In genomic region chr4:188428935-188429334, GRCh38 we compare ENCODE assay signal across 18 cellular contexts.
A peak's percentile ranks its signal among the peaks of the same experiment; 100 is the strongest.
DNase-seq lines count a peak whose midpoint lies in the region; ATAC-seq, FAIRE-seq and TF ChIP-seq lines count a peak whose summit lies in the region.
"Had no signal": no experiment of that assay in that cellular context is flagged by ENCODE, and none has a peak within 500 bp of the region (broad histone marks: within the 10 kb centered on the region; RNA-seq: fewer than 3 reads in every experiment).

No MANE protein-coding gene starts in this region.

- POLR2A ChIA-PET in A549 (lab: Yijun Ruan, JAX), result no interaction called here
- POLR2A ChIA-PET in RWPE1 (lab: Yijun Ruan, JAX; ENCODE audit: low non-redundant PET), result no interaction called here

- H3K9me3 Mint-ChIP-seq in immature natural killer cell, result peaks cover 0 to 48% (median 22%) of the 10 kb centered on the region in 6 donors

- H3K27me3 Mint-ChIP-seq in immature natural killer cell (ENCODE audit: low read depth in 3 of 3), result no peaks in the 10 kb centered on the region
- H3K27me3 Mint-ChIP-seq: type B pancreatic cell had no signal

- TF ChIP-seq CTCF in A549 (IDR thresholded peaks at IDR 0.05), result no peak
- no peak for TF ChIP-seq CTCF in RWPE1 (conservative IDR thresholded peaks at IDR 0.05; ENCODE audit: low read depth)
- no peak for TF ChIP-seq CTCF in fibroblast of pulmonary artery (IDR thresholded peaks at IDR 0.05; ENCODE audit: low read length, missing control alignments)
- no peak for TF ChIP-seq CTCF in tibial nerve (IDR thresholded peaks at IDR 0.05)

- H3K36me3 Mint-ChIP-seq in immature natural killer cell, result peaks cover 0 to 3% (median 0%) of the 10 kb centered on the region in 3 donors
- H3K36me3 Mint-ChIP-seq: mesothelial cell of epicardium had no signal

- peak overlapping the region; percentile 61 for H3K4me2 ChIP-seq in A549
- H3K4me2 ChIP-seq: PC-9 had no signal

- FAIRE-seq in A549 (lab: Jason Lieb, UNC), result peak; percentile 13

- H3K27me3 ChIP-seq in HUES48 (ENCODE audit: control insufficient read depth, insufficient read depth, low read length) (no peaks in the 10 kb centered on the region), tibial nerve (no peaks in the 10 kb centered on the region)

- H3K4me1 ChIP-seq in A549 (peaks cover 29% of the 10 kb centered on the region), HUES48 (ENCODE audit: control insufficient read depth, insufficient read depth, low read length) (peaks cover 29% of the 10 kb centered on the region), tibial nerve (peaks cover 0 to 7% (median 0%) of the 10 kb centered on the region in 4 donors)

- H3K9me3 ChIP-seq in A549, result peaks cover 14% of the 10 kb centered on the region; the same call in 2 of the 3 replicates
- no peaks in the 10 kb centered on the region for H3K9me3 ChIP-seq in HUES48 (ENCODE audit: control insufficient read depth, insufficient read depth, low read length)
- H3K9me3 ChIP-seq in tibial nerve, result no peaks in the 10 kb centered on the region

- H3K4me3 ChIP-seq in A549 (no peak overlapping the region), HUES48 (ENCODE audit: low read depth, low read length) (no peak overlapping the region), fibroblast of pulmonary artery (replicated peaks; ENCODE audit: low read depth, low read length) (no peak overlapping the region), tibial nerve (no peak overlapping the region)
- H3K4me3 ChIP-seq: PC-9 had no signal

- ATAC-seq in A549, result peak in 1 of 2 experiments; percentile 81; a peak in 3 of 6 replicates

- no peak overlapping the region for H3K4me3 Mint-ChIP-seq in immature natural killer cell
- H3K4me3 Mint-ChIP-seq: mesothelial cell of epicardium, type B pancreatic cell had no signal

- H3K4me1 Mint-ChIP-seq in immature natural killer cell, result no peaks in the 10 kb centered on the region

- TF ChIP-seq EP300 in A549 (IDR thresholded peaks at IDR 0.05) (peak; percentile 45 to 58; a peak in 3 of 5 replicates), tibial nerve (IDR thresholded peaks at IDR 0.05) (peak in 1 of 2 donors; percentile 36)

- TF ChIP-seq RAD21 in A549 (conservative IDR thresholded peaks at IDR 0.05 in 1 of 2, IDR thresholded peaks at IDR 0.05 in 1 of 2), result no peak

- TF ChIP-seq POLR2A in A549 (IDR thresholded peaks at IDR 0.05; ENCODE audit: low read length) (no peak), tibial nerve (IDR thresholded peaks at IDR 0.05) (no peak)

- WGBS in A549 (ENCODE audit: missing lambda C conversion rate), result 3% methylated on average over 6 of the region's 6 CpGs
- 9% methylated on average over 6 of the region's 6 CpGs for WGBS in tibial nerve, 2 donors

- H3K27ac ChIP-seq in A549 (peak overlapping the region; percentile 59 to 76), HUES48 (ENCODE audit: low read depth, low read length) (peak overlapping the region; percentile 58), RWPE1 (no peak overlapping the region), tibial nerve (no peak overlapping the region)
- H3K27ac ChIP-seq: epithelial cell of prostate, PC-9 had no signal

- DNase-seq in A549 (ENCODE audit: low read depth in 1 of 2, low spot score in 1 of 2) (peak; percentile 36 to 77), RWPE1 (ENCODE audit: low spot score) (peak; percentile 12), fibroblast of pulmonary artery (ENCODE audit: low read depth) (peak; percentile 16), 8988T (no peak), tibial nerve (ENCODE audit: low spot score in 2 of 2) (no peak), immature natural killer cell (no peak)
- DNase-seq in activated naive CD4-positive, alpha-beta T cell (lab: John Stamatoyannopoulos, UW), result no peak
- DNase-seq: activated CD8-positive, alpha-beta memory T cell treated with anti-CD3 and anti-CD28 coated beads for 24 hours; activated gamma-delta T cell treated with Interleukin-2 at 50 U/mL for 16 hours; KG1; NCI-H2171; PC-9; stimulated activated CD8-positive, alpha-beta memory T cell treated with anti-CD3 and anti-CD28 coated beads, Interleukin-4, amount 100 ng/mL, for 48 hours; T1000 had no signal

- H3K9ac ChIP-seq in HUES48 (ENCODE audit: low read depth, low read length), result no peak overlapping the region; the same call in 1 of the 2 replicates

- no peaks in the 10 kb centered on the region for H3K36me3 ChIP-seq in HUES48 (ENCODE audit: control insufficient read depth, insufficient read depth, low read length)
- H3K36me3 ChIP-seq in tibial nerve, result no peaks in the 10 kb centered on the region

- no peak overlapping the region for H3K27ac Mint-ChIP-seq in immature natural killer cell
- H3K27ac Mint-ChIP-seq: mesothelial cell of epicardium, type B pancreatic cell had no signal

- CTCF ChIA-PET in A549 (lab: Yijun Ruan, JAX), result interaction anchor here (1.3 kb wide), 1 partner anchor 11 kb away, joined by 3 read pairs; no protein-coding TSS in a partner anchor
- CTCF ChIA-PET in RWPE1 (lab: Yijun Ruan, JAX), result no interaction called here

TF ChIP-seq in A549, 52 proteins besides CTCF, POLR2A, EP300 and RAD21:
- TF ChIP-seq PHF8 (IDR thresholded peaks at IDR 0.05; ENCODE audit: borderline replicate concordance, low read depth), result no peak
- TF ChIP-seq, protein P1, sequence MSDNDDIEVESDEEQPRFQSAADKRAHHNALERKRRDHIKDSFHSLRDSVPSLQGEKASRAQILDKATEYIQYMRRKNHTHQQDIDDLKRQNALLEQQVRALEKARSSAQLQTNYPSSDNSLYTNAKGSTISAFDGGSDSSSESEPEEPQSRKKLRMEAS (IDR thresholded peaks at IDR 0.05), result peak; percentile 82
- TF ChIP-seq, protein P2, sequence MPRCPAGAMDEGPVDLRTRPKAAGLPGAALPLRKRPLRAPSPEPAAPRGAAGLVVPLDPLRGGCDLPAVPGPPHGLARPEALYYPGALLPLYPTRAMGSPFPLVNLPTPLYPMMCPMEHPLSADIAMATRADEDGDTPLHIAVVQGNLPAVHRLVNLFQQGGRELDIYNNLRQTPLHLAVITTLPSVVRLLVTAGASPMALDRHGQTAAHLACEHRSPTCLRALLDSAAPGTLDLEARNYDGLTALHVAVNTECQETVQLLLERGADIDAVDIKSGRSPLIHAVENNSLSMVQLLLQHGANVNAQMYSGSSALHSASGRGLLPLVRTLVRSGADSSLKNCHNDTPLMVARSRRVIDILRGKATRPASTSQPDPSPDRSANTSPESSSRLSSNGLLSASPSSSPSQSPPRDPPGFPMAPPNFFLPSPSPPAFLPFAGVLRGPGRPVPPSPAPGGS (IDR thresholded peaks at IDR 0.05), result no peak
- TF ChIP-seq JUN (IDR thresholded peaks at IDR 0.05), result 0 out of 5 replicates have a peak, but pooled peaks of 1 of the 2 experiments have one; percentile 38
- no peak for TF ChIP-seq TP53 (CRISPR knock-in tag; IDR thresholded peaks at IDR 0.05)
- TF ChIP-seq CBX8 (IDR thresholded peaks at IDR 0.05), result no peak
- TF ChIP-seq ZC3H11A (IDR thresholded peaks at IDR 0.05), result no peak
- no peak for TF ChIP-seq SMC3 (IDR thresholded peaks at IDR 0.05)
- TF ChIP-seq FOXS1 (CRISPR knock-in tag; IDR thresholded peaks at IDR 0.05), result peak; percentile 55; the same call in 1 of the 2 replicates
- TF ChIP-seq GATA3 (IDR thresholded peaks at IDR 0.05; ENCODE audit: borderline replicate concordance), result peak; percentile 52; the same call in 1 of the 2 replicates
- TF ChIP-seq PBX3 (IDR thresholded peaks at IDR 0.05), result peak; percentile 74; the same call in 1 of the 2 replicates
- TF ChIP-seq ZNF302 (CRISPR knock-in tag; IDR thresholded peaks at IDR 0.05), result no peak
- TF ChIP-seq NR3C1 (IDR thresholded peaks at IDR 0.05), result no peak
- TF ChIP-seq CHD2 (IDR thresholded peaks at IDR 0.05; ENCODE audit: low read length, partially characterized antibody), result no peak
- TF ChIP-seq FOSL2 (IDR thresholded peaks at IDR 0.05), result no peak
- TF ChIP-seq FOSL2 (CRISPR knock-in tag; IDR thresholded peaks at IDR 0.05), result peak; percentile 26; the same call in 1 of the 2 replicates
- TF ChIP-seq HOXA7 (CRISPR knock-in tag; IDR thresholded peaks at IDR 0.05), result no peak
- TF ChIP-seq POLR2AphosphoS2 (conservative IDR thresholded peaks at IDR 0.05; ENCODE audit: low read length), result no peak
- no peak for TF ChIP-seq EHF (CRISPR knock-in tag; IDR thresholded peaks at IDR 0.05)
- 0 out of 4 replicates have a peak, but pooled peaks of 1 of the 2 experiments have one; percentile 7 for TF ChIP-seq CEBPB (IDR thresholded peaks at IDR 0.05)
- TF ChIP-seq HES2 (IDR thresholded peaks at IDR 0.05), result no peak
- no peak for TF ChIP-seq TFCP2L1 (CRISPR knock-in tag; IDR thresholded peaks at IDR 0.05)
- no peak for TF ChIP-seq ZSCAN20 (CRISPR knock-in tag; IDR thresholded peaks at IDR 0.05)
- TF ChIP-seq, protein P3, sequence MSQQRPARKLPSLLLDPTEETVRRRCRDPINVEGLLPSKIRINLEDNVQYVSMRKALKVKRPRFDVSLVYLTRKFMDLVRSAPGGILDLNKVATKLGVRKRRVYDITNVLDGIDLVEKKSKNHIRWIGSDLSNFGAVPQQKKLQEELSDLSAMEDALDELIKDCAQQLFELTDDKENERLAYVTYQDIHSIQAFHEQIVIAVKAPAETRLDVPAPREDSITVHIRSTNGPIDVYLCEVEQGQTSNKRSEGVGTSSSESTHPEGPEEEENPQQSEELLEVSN (IDR thresholded peaks at IDR 0.05; ENCODE audit: borderline replicate concordance, low read depth), result peak; percentile 63; the same call in 1 of the 2 replicates
- no peak for TF ChIP-seq NPAS2 (CRISPR knock-in tag; IDR thresholded peaks at IDR 0.05; ENCODE audit: borderline replicate concordance)

Comparison
In these comparisons a context has a peak if more than half of its experiments do, and no peak if none do; other contexts are left out.
1. DNase-seq: peak in A549 (2 of 2), RWPE1 (single experiment) and fibroblast of pulmonary artery (single experiment); none in 8988T (single experiment), activated naive CD4-positive, alpha-beta T cell (0 of 4), tibial nerve (0 of 2) and immature natural killer cell (0 of 3).
2. H3K27ac ChIP-seq: peak in A549 (2 of 2) and HUES48 (single experiment); none in RWPE1 (single experiment) and tibial nerve (0 of 4).